Comparison of ENCODE assay signal across 8 cellular contexts in the genomic region with DNA sequence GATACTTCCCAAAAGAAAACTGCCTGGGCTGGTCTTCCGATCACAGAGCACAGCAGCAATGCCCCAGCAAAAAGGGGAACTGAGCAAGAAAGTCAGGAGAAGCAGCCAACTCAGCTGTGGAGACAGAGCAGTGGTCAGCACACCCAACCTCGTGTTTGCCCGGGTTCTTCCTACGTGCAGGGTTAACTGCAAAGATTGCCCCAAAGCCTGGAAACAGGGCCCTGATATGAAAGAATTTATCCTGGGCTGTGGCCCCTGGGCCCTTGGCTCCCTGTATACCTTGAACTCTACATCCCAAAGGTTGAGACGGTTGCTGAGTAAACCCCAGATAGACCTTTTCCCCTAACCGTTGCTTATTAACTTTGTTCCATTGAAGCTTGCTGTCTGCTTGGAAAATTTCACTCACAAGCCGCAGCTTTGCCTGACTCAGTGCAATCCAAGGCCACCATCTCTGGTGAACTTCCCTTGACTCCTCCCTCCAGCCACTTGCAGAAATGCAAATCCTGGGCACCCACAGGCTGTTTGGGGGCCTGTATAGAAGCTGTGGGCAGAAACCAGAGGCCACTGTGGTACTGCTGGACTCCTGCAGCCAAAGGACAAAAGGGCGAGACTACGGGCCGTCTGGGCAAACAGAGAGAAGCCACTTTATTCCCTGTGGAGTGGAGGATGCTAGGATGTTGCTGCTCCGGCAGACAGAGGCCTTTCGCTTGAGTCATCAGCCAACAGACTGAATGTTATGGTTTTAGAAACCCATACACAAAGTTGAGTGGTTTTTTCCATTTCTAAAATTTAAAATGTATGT. TPM values are rescaled to one million over a fixed set of nuclear protein-coding genes. Genes with fewer than 3 reads are reported as not detected.
A peak's percentile ranks its signal among the peaks of the same experiment; 100 is the strongest.
DNase-seq lines count a peak whose midpoint lies in the region; ATAC-seq and TF ChIP-seq lines count a peak whose summit lies in the region.

No MANE protein-coding gene starts in this region.

- no peaks in the 10 kb centered on the region for H3K36me3 ChIP-seq in duodenal mucosa (ENCODE audit: control insufficient read depth in 1 of 2, insufficient read depth in 2 of 2, low read length in 2 of 2)
- H3K36me3 ChIP-seq in osteoblast (ENCODE audit: insufficient read depth, low read length), result peaks cover 28% of the 10 kb centered on the region

- no peak overlapping the region for H3K27ac Mint-ChIP-seq in progenitor cell of endocrine pancreas

- peaks cover 13 to 14% of the 10 kb centered on the region in 2 donors for H3K4me1 ChIP-seq in duodenal mucosa (ENCODE audit: control insufficient read depth in 1 of 2, insufficient read depth in 2 of 2, low read length in 2 of 2)
- peaks cover 96% of the 10 kb centered on the region for H3K4me1 ChIP-seq in osteoblast (ENCODE audit: insufficient read depth, low read length)

- H2AFZ ChIP-seq in osteoblast (ENCODE audit: low read length), result no peak overlapping the region

- H3K27ac ChIP-seq in duodenal mucosa (ENCODE audit: low read depth, low read length) (peak overlapping the region; percentile 59), osteoblast (ENCODE audit: low read depth, low read length) (peak overlapping the region; percentile 98)

- H3K4me3 Mint-ChIP-seq in progenitor cell of endocrine pancreas (ENCODE audit: low read depth), result no peak overlapping the region

- H3K27me3 ChIP-seq in duodenal mucosa (ENCODE audit: control insufficient read depth in 1 of 2, insufficient read depth in 2 of 2, low read length in 2 of 2) (no peaks in the 10 kb centered on the region), osteoblast (ENCODE audit: insufficient read depth, low read length) (no peaks in the 10 kb centered on the region)

- no peaks in the 10 kb centered on the region for H3K9me3 Mint-ChIP-seq in progenitor cell of endocrine pancreas (ENCODE audit: low read depth)

- peak; percentile 88 for ATAC-seq in GM18873 (IDR thresholded peaks at IDR 0.05; ENCODE audit: low FRiP score, unreplicated experiment)
- peak; percentile 81 for ATAC-seq in HG02642 (IDR thresholded peaks at IDR 0.05; ENCODE audit: poor library complexity, unreplicated experiment)
- ATAC-seq in omental fat pad (ENCODE audit: low FRiP score), result no peak

- DNase-seq in NOMO-1 treated with DMSO at 0.1 percent for 48 hours (lab: John Stamatoyannopoulos, UW; ENCODE audit: unreplicated experiment) (peak; percentile 76), osteoblast (ENCODE audit: insufficient read length, low spot score, missing footprints) (peak; percentile 77), epidermal melanocyte (ENCODE audit: insufficient read length, low spot score) (no peak), omental fat pad (ENCODE audit: low spot score) (no peak), progenitor cell of endocrine pancreas (ENCODE audit: low spot score, unreplicated experiment) (no peak)

- H3K9me3 ChIP-seq in duodenal mucosa (ENCODE audit: control insufficient read depth in 1 of 2, low read length in 2 of 2) (no peaks in the 10 kb centered on the region), osteoblast (ENCODE audit: low read depth, low read length) (no peaks in the 10 kb centered on the region)

- H3K4me3 ChIP-seq in duodenal mucosa (ENCODE audit: low read depth in 1 of 2, low read length in 2 of 2) (no peak overlapping the region), osteoblast (ENCODE audit: insufficient read depth, low read length) (peak overlapping the region; percentile 7)

- H3K27me3 Mint-ChIP-seq in progenitor cell of endocrine pancreas, result peaks cover 14% of the 10 kb centered on the region

- H3K9ac ChIP-seq in duodenal mucosa (ENCODE audit: low read depth in 1 of 2, low read length in 2 of 2), result no peak overlapping the region

- H4K20me1 ChIP-seq in osteoblast (ENCODE audit: insufficient read depth, low read length), result no peaks in the 10 kb centered on the region

- H3K4me1 Mint-ChIP-seq in progenitor cell of endocrine pancreas (ENCODE audit: low read depth), result peaks cover 16% of the 10 kb centered on the region

- TF ChIP-seq CTCF in osteoblast (IDR thresholded peaks at IDR 0.05; ENCODE audit: extremely low read depth, low read depth, low read length), result no peak
- no peak for TF ChIP-seq CTCF in omental fat pad (IDR thresholded peaks at IDR 0.05)
- TF ChIP-seq CTCF in progenitor cell of endocrine pancreas (IDR thresholded peaks at IDR 0.05; ENCODE audit: unreplicated experiment), result no peak

- H3K79me2 ChIP-seq in osteoblast (ENCODE audit: insufficient read depth, low read length), result peaks cover 36% of the 10 kb centered on the region

- H3K4me2 ChIP-seq in osteoblast (ENCODE audit: insufficient read depth, low read length), result peak overlapping the region; percentile 41

- no peaks in the 10 kb centered on the region for H3K36me3 Mint-ChIP-seq in progenitor cell of endocrine pancreas (ENCODE audit: insufficient read depth)

RNA-seq across cellular contexts. Expression of gene NRP2, which starts 18.2 kb away (rescaled TPM):
- 145 and 183 TPM in 2 replicates for total RNA-seq in osteoblast
- 100 to 1,000 TPM in 1 of 4 donors, 10 to 100 TPM in 3; 41.1 to 119 (median 52.4) TPM for total RNA-seq in omental fat pad
- total RNA-seq in progenitor cell of endocrine pancreas, result 6.3 and 14.3 TPM in 2 replicates

Comparison
In these comparisons a context has a peak if more than half of its experiments do, and no peak if none do; other contexts are left out.
1. DNase-seq: peak in NOMO-1 treated with DMSO at 0.1 percent for 48 hours (single experiment) and osteoblast (single experiment); none in epidermal melanocyte (single experiment), omental fat pad (single experiment) and progenitor cell of endocrine pancreas (single experiment).